1 cellular context compared by ENCODE assay signal in the genomic region with DNA sequence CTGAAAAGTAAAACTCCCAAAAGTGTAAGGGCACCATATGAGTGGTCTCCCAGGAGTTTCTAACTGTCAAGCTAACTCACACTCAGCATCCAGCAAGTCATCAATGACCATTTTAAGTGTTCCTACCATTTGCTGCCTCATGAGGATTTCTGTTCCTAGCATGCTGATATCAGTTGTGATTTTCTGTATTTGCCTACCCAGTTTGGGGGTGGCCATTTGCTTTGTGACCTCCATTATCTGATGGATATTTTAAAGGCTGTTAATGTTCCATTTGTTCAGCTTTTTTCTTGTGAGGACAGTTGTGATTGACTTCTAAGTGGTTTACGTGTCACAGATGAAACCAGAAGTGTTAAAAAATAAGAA.
TF ChIP-seq lines count a peak whose summit lies in the region.

No MANE protein-coding gene starts in this region.

TF ChIP-seq in WTC11, 78 proteins besides CTCF, POLR2A, EP300 and RAD21:
- TF ChIP-seq, protein P1, sequence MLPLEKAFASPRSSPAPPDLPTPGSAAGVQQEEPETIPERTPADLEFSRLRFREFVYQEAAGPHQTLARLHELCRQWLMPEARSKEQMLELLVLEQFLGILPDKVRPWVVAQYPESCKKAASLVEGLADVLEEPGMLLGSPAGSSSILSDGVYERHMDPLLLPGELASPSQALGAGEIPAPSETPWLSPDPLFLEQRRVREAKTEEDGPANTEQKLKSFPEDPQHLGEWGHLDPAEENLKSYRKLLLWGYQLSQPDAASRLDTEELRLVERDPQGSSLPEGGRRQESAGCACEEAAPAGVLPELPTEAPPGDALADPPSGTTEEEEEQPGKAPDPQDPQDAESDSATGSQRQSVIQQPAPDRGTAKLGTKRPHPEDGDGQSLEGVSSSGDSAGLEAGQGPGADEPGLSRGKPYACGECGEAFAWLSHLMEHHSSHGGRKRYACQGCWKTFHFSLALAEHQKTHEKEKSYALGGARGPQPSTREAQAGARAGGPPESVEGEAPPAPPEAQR (CRISPR knock-in tag; IDR thresholded peaks at IDR 0.05): no peak
- TF ChIP-seq, protein P2, sequence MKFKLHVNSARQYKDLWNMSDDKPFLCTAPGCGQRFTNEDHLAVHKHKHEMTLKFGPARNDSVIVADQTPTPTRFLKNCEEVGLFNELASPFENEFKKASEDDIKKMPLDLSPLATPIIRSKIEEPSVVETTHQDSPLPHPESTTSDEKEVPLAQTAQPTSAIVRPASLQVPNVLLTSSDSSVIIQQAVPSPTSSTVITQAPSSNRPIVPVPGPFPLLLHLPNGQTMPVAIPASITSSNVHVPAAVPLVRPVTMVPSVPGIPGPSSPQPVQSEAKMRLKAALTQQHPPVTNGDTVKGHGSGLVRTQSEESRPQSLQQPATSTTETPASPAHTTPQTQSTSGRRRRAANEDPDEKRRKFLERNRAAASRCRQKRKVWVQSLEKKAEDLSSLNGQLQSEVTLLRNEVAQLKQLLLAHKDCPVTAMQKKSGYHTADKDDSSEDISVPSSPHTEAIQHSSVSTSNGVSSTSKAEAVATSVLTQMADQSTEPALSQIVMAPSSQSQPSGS (CRISPR knock-in tag; IDR thresholded peaks at IDR 0.05; ENCODE audit: borderline replicate concordance, low read depth): no peak
- no peak for TF ChIP-seq GTF2I (CRISPR knock-in tag; conservative IDR thresholded peaks at IDR 0.05)
- TF ChIP-seq, protein P3, sequence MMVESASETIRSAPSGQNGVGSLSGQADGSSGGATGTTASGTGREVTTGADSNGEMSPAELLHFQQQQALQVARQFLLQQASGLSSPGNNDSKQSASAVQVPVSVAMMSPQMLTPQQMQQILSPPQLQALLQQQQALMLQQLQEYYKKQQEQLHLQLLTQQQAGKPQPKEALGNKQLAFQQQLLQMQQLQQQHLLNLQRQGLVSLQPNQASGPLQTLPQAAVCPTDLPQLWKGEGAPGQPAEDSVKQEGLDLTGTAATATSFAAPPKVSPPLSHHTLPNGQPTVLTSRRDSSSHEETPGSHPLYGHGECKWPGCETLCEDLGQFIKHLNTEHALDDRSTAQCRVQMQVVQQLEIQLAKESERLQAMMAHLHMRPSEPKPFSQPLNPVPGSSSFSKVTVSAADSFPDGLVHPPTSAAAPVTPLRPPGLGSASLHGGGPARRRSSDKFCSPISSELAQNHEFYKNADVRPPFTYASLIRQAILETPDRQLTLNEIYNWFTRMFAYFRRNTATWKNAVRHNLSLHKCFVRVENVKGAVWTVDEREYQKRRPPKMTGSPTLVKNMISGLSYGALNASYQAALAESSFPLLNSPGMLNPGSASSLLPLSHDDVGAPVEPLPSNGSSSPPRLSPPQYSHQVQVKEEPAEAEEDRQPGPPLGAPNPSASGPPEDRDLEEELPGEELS (CRISPR knock-in tag; IDR thresholded peaks at IDR 0.05): no peak
- TF ChIP-seq, protein P4, sequence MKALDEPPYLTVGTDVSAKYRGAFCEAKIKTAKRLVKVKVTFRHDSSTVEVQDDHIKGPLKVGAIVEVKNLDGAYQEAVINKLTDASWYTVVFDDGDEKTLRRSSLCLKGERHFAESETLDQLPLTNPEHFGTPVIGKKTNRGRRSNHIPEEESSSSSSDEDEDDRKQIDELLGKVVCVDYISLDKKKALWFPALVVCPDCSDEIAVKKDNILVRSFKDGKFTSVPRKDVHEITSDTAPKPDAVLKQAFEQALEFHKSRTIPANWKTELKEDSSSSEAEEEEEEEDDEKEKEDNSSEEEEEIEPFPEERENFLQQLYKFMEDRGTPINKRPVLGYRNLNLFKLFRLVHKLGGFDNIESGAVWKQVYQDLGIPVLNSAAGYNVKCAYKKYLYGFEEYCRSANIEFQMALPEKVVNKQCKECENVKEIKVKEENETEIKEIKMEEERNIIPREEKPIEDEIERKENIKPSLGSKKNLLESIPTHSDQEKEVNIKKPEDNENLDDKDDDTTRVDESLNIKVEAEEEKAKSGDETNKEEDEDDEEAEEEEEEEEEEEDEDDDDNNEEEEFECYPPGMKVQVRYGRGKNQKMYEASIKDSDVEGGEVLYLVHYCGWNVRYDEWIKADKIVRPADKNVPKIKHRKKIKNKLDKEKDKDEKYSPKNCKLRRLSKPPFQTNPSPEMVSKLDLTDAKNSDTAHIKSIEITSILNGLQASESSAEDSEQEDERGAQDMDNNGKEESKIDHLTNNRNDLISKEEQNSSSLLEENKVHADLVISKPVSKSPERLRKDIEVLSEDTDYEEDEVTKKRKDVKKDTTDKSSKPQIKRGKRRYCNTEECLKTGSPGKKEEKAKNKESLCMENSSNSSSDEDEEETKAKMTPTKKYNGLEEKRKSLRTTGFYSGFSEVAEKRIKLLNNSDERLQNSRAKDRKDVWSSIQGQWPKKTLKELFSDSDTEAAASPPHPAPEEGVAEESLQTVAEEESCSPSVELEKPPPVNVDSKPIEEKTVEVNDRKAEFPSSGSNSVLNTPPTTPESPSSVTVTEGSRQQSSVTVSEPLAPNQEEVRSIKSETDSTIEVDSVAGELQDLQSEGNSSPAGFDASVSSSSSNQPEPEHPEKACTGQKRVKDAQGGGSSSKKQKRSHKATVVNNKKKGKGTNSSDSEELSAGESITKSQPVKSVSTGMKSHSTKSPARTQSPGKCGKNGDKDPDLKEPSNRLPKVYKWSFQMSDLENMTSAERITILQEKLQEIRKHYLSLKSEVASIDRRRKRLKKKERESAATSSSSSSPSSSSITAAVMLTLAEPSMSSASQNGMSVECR (CRISPR knock-in tag; IDR thresholded peaks at IDR 0.05; ENCODE audit: borderline replicate concordance): no peak
- no peak for TF ChIP-seq TEAD1 (CRISPR knock-in tag; IDR thresholded peaks at IDR 0.05)
- TF ChIP-seq, protein P5, sequence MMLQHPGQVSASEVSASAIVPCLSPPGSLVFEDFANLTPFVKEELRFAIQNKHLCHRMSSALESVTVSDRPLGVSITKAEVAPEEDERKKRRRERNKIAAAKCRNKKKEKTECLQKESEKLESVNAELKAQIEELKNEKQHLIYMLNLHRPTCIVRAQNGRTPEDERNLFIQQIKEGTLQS (CRISPR knock-in tag; conservative IDR thresholded peaks at IDR 0.05): no peak
- TF ChIP-seq ZNF416 (CRISPR knock-in tag; IDR thresholded peaks at IDR 0.05): no peak
- TF ChIP-seq CBFB (CRISPR knock-in tag; IDR thresholded peaks at IDR 0.05; ENCODE audit: low read depth): no peak
- no peak for TF ChIP-seq ZNF232 (CRISPR knock-in tag; IDR thresholded peaks at IDR 0.05)
- TF ChIP-seq JUN (CRISPR knock-in tag; IDR thresholded peaks at IDR 0.05): no peak
- no peak for TF ChIP-seq RELA (CRISPR knock-in tag; IDR thresholded peaks at IDR 0.05; ENCODE audit: borderline replicate concordance)
- no peak for TF ChIP-seq GRHL2 (CRISPR knock-in tag; IDR thresholded peaks at IDR 0.05; ENCODE audit: insufficient replicate concordance, severe bottlenecking)
TF ChIP-seq in WTC11: peak in this region for 0.
